8 cellular contexts compared by ENCODE assay signal in genomic region chr19:12365372-12366162, GRCh38. TPM values are rescaled to one million over a fixed set of nuclear protein-coding genes. Genes with fewer than 3 reads are reported as not detected.
A peak's percentile ranks its signal among the peaks of the same experiment; 100 is the strongest.
DNase-seq lines count a peak whose midpoint lies in the region; ATAC-seq, FAIRE-seq and TF ChIP-seq lines count a peak whose summit lies in the region.

Gene ZNF442 (minus strand): TSS chr19:12365683. CDS start chr19:12363631, 2,052 bp downstream.

- no peaks in the 10 kb centered on the region for H3K9me1 ChIP-seq in keratinocyte (ENCODE audit: control insufficient read depth, extremely low read depth, insufficient read depth, low read length)

- H3K4me1 ChIP-seq in keratinocyte (ENCODE audit: control insufficient read depth, extremely low read depth, insufficient read depth, low read length): peaks cover 6% of the 10 kb centered on the region

- peak within 1 kb of the TSS; percentile 22 for H3K27ac ChIP-seq in keratinocyte (ENCODE audit: control insufficient read depth, insufficient read depth, low read length)

- peak within 1 kb of the TSS; percentile 79 for H3K9ac ChIP-seq in keratinocyte (ENCODE audit: control insufficient read depth, extremely low read depth, insufficient read depth, low read length)

- peak; percentile 47 to 69 (median 61) for TF ChIP-seq CTCF in keratinocyte (optimal IDR thresholded peaks at IDR 0.05 in 1 of 3, IDR thresholded peaks at IDR 0.05 in 1 of 3, conservative IDR thresholded peaks at IDR 0.05 in 1 of 3; ENCODE audit: extremely low read depth in 1 of 3, insufficient read depth in 2 of 3, low read length in 3 of 3)

- FAIRE-seq in keratinocyte (lab: Jason Lieb, UNC): no peak

- no peaks in the 10 kb centered on the region for H3K79me2 ChIP-seq in keratinocyte (ENCODE audit: control insufficient read depth, insufficient read depth, low read length)

- peak within 1 kb of the TSS; percentile 91 for H3K4me2 ChIP-seq in keratinocyte (ENCODE audit: control insufficient read depth, extremely low read depth, insufficient read depth, low read depth, low read length)

- TF ChIP-seq POLR2A in GM15510 (IDR thresholded peaks at IDR 0.05; ENCODE audit: borderline replicate concordance, extremely low read depth, insufficient read length): peak; percentile 82

- no peaks in the 10 kb centered on the region for H4K20me1 ChIP-seq in keratinocyte (ENCODE audit: control insufficient read depth, extremely low read depth, insufficient read depth, low read length)

- H3K9me3 ChIP-seq in keratinocyte (ENCODE audit: control insufficient read depth, low read depth, low read length): no peaks in the 10 kb centered on the region

- peak; percentile 77 for DNase-seq in NCI-H2171 treated with DMSO at 0.1 percent for 48 hours (lab: John Stamatoyannopoulos, UW)
- peak; percentile 74 for DNase-seq in activated CD4-positive, alpha-beta T cell treated with anti-CD3 and anti-CD28 coated beads for 1 hour
- peak; percentile 98 for DNase-seq in cerebellum (ENCODE audit: low spot score)
- DNase-seq in keratinocyte (ENCODE audit: low read depth, low spot score): peak; percentile 55
- DNase-seq in stimulated activated CD4-positive, alpha-beta T cell treated with anti-CD3 and anti-CD28 coated beads, Interleukin-12 subunit alpha, Interleukin-12 subunit beta, amount 100 ng/mL, for 48 hours (ENCODE audit: low read depth in 2 of 3, low spot score in 1 of 3): peak; percentile 83 to 86 (median 84)
- DNase-seq in NCI-H187 treated with DMSO at 0.1 percent for 48 hours (lab: John Stamatoyannopoulos, UW): no peak

- H2AFZ ChIP-seq in keratinocyte (ENCODE audit: control insufficient read depth, low read length): peak within 1 kb of the TSS; percentile 92

- no peaks in the 10 kb centered on the region for H3K36me3 ChIP-seq in keratinocyte (ENCODE audit: control insufficient read depth in 2 of 2, extremely low read depth in 1 of 2, insufficient read depth in 2 of 2, low read length in 2 of 2)

- dilution Hi-C loops in keratinocyte (cut with MboI; ENCODE audit: extremely low pct_ligation_motif_present, low sequenced_read_pairs): no loop called here

- peak within 1 kb of the TSS; percentile 70 to 83 (median 75) for H3K4me3 ChIP-seq in keratinocyte (ENCODE audit: control insufficient read depth in 2 of 3, extremely low read depth in 1 of 3, insufficient read depth in 2 of 3, low read depth in 1 of 3, low read length in 3 of 3)

- no peaks in the 10 kb centered on the region for H3K27me3 ChIP-seq in keratinocyte (ENCODE audit: control insufficient read depth, extremely low read depth, insufficient read depth, low read length)

- ATAC-seq in HG02938 (IDR thresholded peaks at IDR 0.05; ENCODE audit: unreplicated experiment): peak; percentile 72

RNA-seq across cellular contexts. Expression of gene ZNF442, which starts in this region (rescaled TPM):
- total RNA-seq in cerebellum: 7.1 TPM
- 0.53 to 0.89 TPM (median 0.70 TPM) in 3 replicates for polyA plus RNA-seq in keratinocyte
- 1.2 TPM for polyA plus RNA-seq in keratinocyte (2011; ENCODE audit: low read depth)
- polyA plus RNA-seq in keratinocyte (2011; cell fraction: cytosol; rRNA removed): 0.30 and 0.72 TPM in 2 replicates
- polyA plus RNA-seq in keratinocyte (2011; cell fraction: nucleus; rRNA removed): 0.83 and 0.98 TPM in 2 replicates
- polyA plus RNA-seq in keratinocyte (2012; ENCODE audit: low replicate concordance): 0.22 and 1.2 TPM in 2 replicates
- 0.10 to 1.9 TPM (median 0.96 TPM) in 3 replicates for polyA minus RNA-seq in keratinocyte
- polyA minus RNA-seq in keratinocyte (2011; cell fraction: cytosol; rRNA and poly(A)+ RNA removed): 0.96 TPM
- 1.5 and 1.9 TPM in 2 replicates for polyA minus RNA-seq in keratinocyte (2011; cell fraction: nucleus; rRNA and poly(A)+ RNA removed)
